Comparison of ENCODE assay signal across 23 cellular contexts in genomic region chr13:112972258-112972657, GRCh38. TPM values are rescaled to one million over a fixed set of nuclear protein-coding genes. Genes with fewer than 3 reads are reported as not detected.
DNase-seq lines count a peak whose midpoint lies in the region; ATAC-seq, FAIRE-seq and TF ChIP-seq lines count a peak whose summit lies in the region.
"Had no signal": no experiment of that assay in that cellular context is flagged by ENCODE, and none has a peak within 500 bp of the region (broad histone marks: within the 10 kb centered on the region; RNA-seq: fewer than 3 reads in every experiment).

No MANE protein-coding gene starts in this region.

- H4K91ac ChIP-seq in H1 (replicated peaks; ENCODE audit: insufficient read length, low read length), result no peak overlapping the region

- peak overlapping the region; percentile 94 for H3K56ac ChIP-seq in H1 (replicated peaks; ENCODE audit: insufficient read length, low read depth, low read length)

- H3K4me1 Mint-ChIP-seq in CD14-positive monocyte, result peaks cover 3% of the 10 kb centered on the region

- no peaks in the 10 kb centered on the region for H3F3A ChIP-seq in neural cell (ENCODE audit: insufficient read depth, low read length, poor library complexity, severe bottlenecking)

- H3K27me3 Mint-ChIP-seq in CD14-positive monocyte (ENCODE audit: low read depth in 3 of 3), result peaks cover 34 to 46% (median 42%) of the 10 kb centered on the region in 3 donors
- H3K27me3 Mint-ChIP-seq: CD4-positive, alpha-beta memory T cell had no signal

- H3K9ac ChIP-seq in H1 (replicated peaks in 1 of 4; ENCODE audit: extremely low read depth in 1 of 4, low read depth in 3 of 4, low read length in 3 of 4) (no peak overlapping the region), neural cell (ENCODE audit: low read length) (no peak overlapping the region)
- H3K9ac ChIP-seq: BLaER1 treated with 17β-estradiol and CSF1 and Interleukin-3, amounts not matched to agents 10 nM and 100 nM; GM23248 had no signal

- peaks cover 0 to 16% (median 6%) of the 10 kb centered on the region in 7 donors for H3K9me3 Mint-ChIP-seq in CD14-positive monocyte
- H3K9me3 Mint-ChIP-seq: CD4-positive, alpha-beta memory T cell; HFFc6 had no signal

- POLR2A ChIA-PET in H1 (lab: Charles Lee; ENCODE audit: partially characterized antibody), result no interaction called here

- no peaks in the 10 kb centered on the region for H3K79me2 ChIP-seq in H1 (ENCODE audit: control insufficient read depth in 1 of 2, insufficient read depth in 2 of 2, low read length in 2 of 2)
- peaks cover 33% of the 10 kb centered on the region for H3K79me2 ChIP-seq in neural cell (replicated peaks; ENCODE audit: insufficient read depth, low read length)

- H2AFZ ChIP-seq in H1 (ENCODE audit: low read length) (no peak overlapping the region), neural cell (ENCODE audit: low read depth, low read length) (no peak overlapping the region)
- H2AFZ ChIP-seq: GM23248 had no signal

- no peak overlapping the region for H3K14ac ChIP-seq in H1 (ENCODE audit: insufficient read length)

- H2BK5ac ChIP-seq in H1 (ENCODE audit: low read depth, low read length), result no peak overlapping the region

- TF ChIP-seq RAD21 in H1 (IDR thresholded peaks at IDR 0.05 in 1 of 2, conservative IDR thresholded peaks at IDR 0.05 in 1 of 2; ENCODE audit: low read depth in 2 of 2, low read length in 2 of 2) (no peak), neural cell (conservative IDR thresholded peaks at IDR 0.05) (no peak)

- no peak overlapping the region for H2BK15ac ChIP-seq in H1 (ENCODE audit: low read length)

- TF ChIP-seq EP300 in H1 (IDR thresholded peaks at IDR 0.05; ENCODE audit: borderline replicate concordance in 1 of 2, low read depth in 2 of 2, low read length in 2 of 2) (no peak), neural cell (conservative IDR thresholded peaks at IDR 0.05; ENCODE audit: poor library complexity, severe bottlenecking) (no peak), sigmoid colon (IDR thresholded peaks at IDR 0.05) (no peak)

- intact Hi-C loops in CD14-positive monocyte (cut with micrococcal nuclease) (no loop called here), sigmoid colon (cut with DNase I) (no loop called here), upper lobe of right lung (cut with DNase I) (no loop called here)

- TF ChIP-seq CTCF in CD14-positive monocyte (IDR thresholded peaks at IDR 0.05), result no peak
- TF ChIP-seq CTCF in RWPE2 (IDR thresholded peaks at IDR 0.05; ENCODE audit: poor library complexity, severe bottlenecking), result no peak
- no peak for TF ChIP-seq CTCF in H1 (IDR thresholded peaks at IDR 0.05; ENCODE audit: control extremely low read depth in 1 of 3, insufficient read depth in 1 of 3, low read depth in 1 of 3, low read length in 3 of 3)
- no peak for TF ChIP-seq CTCF in neural cell (IDR thresholded peaks at IDR 0.05; ENCODE audit: poor library complexity, severe bottlenecking)
- TF ChIP-seq CTCF in sigmoid colon (IDR thresholded peaks at IDR 0.05), result no peak
- no peak for TF ChIP-seq CTCF in upper lobe of right lung (IDR thresholded peaks at IDR 0.05)

- peaks cover 0 to 2% of the 10 kb centered on the region in 2 donors for H3K36me3 Mint-ChIP-seq in CD14-positive monocyte

- peaks cover 22% of the 10 kb centered on the region for H3K23me2 ChIP-seq in H1 (ENCODE audit: low read depth, low read length)

- WGBS in H1 (ENCODE audit: extremely low coverage in 1 of 2, insufficient coverage in 1 of 2, insufficient read length in 1 of 2, insufficient replicate concordance in 2 of 2, low coverage in 1 of 2, low lambda C conversion rate in 2 of 2, missing lambda C conversion rate in 1 of 2), 2 experiments, result 92 to 100% methylated on average over 1 of the region's 1 CpG
- 85 to 89% methylated on average over 1 of the region's 1 CpG for WGBS in sigmoid colon, 2 donors

- no peak overlapping the region for H3K4me3 ChIP-seq in RWPE2 (ENCODE audit: severe bottlenecking)
- no peak overlapping the region for H3K4me3 ChIP-seq in H1 (ENCODE audit: extremely low read depth in 1 of 4, insufficient read depth in 2 of 4, low read depth in 3 of 4, low read length in 4 of 4)
- peak overlapping the region; percentile 72 for H3K4me3 ChIP-seq in neural cell (ENCODE audit: low read length)
- H3K4me3 ChIP-seq in sigmoid colon, result no peak overlapping the region
- H3K4me3 ChIP-seq in upper lobe of right lung, result no peak overlapping the region
- H3K4me3 ChIP-seq: A549; BLaER1 treated with 17β-estradiol and CSF1 and Interleukin-3, amounts not matched to agents 10 nM and 100 nM; GM23248 had no signal

- no peak overlapping the region for H3K18ac ChIP-seq in H1 (ENCODE audit: extremely low read depth, low read length)

- H3K79me1 ChIP-seq in H1 (ENCODE audit: low read depth, low read length), result peaks cover 12% of the 10 kb centered on the region

- peak overlapping the region in 1 of 2 donors; percentile 1 for H3K4me3 Mint-ChIP-seq in CD14-positive monocyte
- H3K4me3 Mint-ChIP-seq: CD4-positive, alpha-beta memory T cell; H9; HFFc6 had no signal

- FAIRE-seq in H1 (lab: Jason Lieb, UNC), result no peak
- FAIRE-seq: A549, G401.6, GM12892, GM19239 had no signal

- CTCF ChIA-PET in H1 (lab: Charles Lee; ENCODE audit: partially characterized antibody), result interaction anchor here (1.2 to 6.3 kb wide), 2 partner anchors 31 to 57 kb away, joined by 3 to 34 read pairs; no protein-coding TSS in a partner anchor

- H3K4ac ChIP-seq in H1 (replicated peaks; ENCODE audit: insufficient read length, low read depth, low read length), result no peak overlapping the region

- H2BK120ac ChIP-seq in H1 (replicated peaks; ENCODE audit: low read depth, low read length), result no peak overlapping the region

- H2BK12ac ChIP-seq in H1 (ENCODE audit: low read depth, low read length), result no peak overlapping the region

- H4K8ac ChIP-seq in H1 (ENCODE audit: extremely low read depth, insufficient read depth, low read length), result no peak overlapping the region

- no peak overlapping the region for H3K27ac ChIP-seq in RWPE2 (ENCODE audit: poor library complexity, severe bottlenecking)
- H3K27ac ChIP-seq in H1 (ENCODE audit: low read depth, low read length), result no peak overlapping the region
- H3K27ac ChIP-seq in neural cell (ENCODE audit: low read length), result no peak overlapping the region
- H3K27ac ChIP-seq in sigmoid colon, result no peak overlapping the region
- H3K27ac ChIP-seq in upper lobe of right lung, result no peak overlapping the region
- H3K27ac ChIP-seq: A549; BLaER1 treated with 17β-estradiol and CSF1 and Interleukin-3, amounts not matched to agents 10 nM and 100 nM; GM23248 had no signal

- H3K36me3 ChIP-seq in RWPE2 (ENCODE audit: low read depth), result no peaks in the 10 kb centered on the region
- H3K36me3 ChIP-seq in H1 (ENCODE audit: control insufficient read depth in 2 of 4, insufficient read depth in 4 of 4, low read length in 3 of 4), result no peaks in the 10 kb centered on the region
- H3K36me3 ChIP-seq in neural cell (ENCODE audit: insufficient read depth, low read length), result no peaks in the 10 kb centered on the region
- H3K36me3 ChIP-seq in sigmoid colon, result no peaks in the 10 kb centered on the region
- no peaks in the 10 kb centered on the region for H3K36me3 ChIP-seq in upper lobe of right lung
- H3K36me3 ChIP-seq: BE2C; BLaER1 treated with 17β-estradiol and CSF1 and Interleukin-3, amounts not matched to agents 10 nM and 100 nM had no signal

- TF ChIP-seq POLR2A in H1 (IDR thresholded peaks at IDR 0.05; ENCODE audit: control extremely low read depth in 1 of 2, low read depth in 2 of 2, low read length in 2 of 2) (no peak), sigmoid colon (IDR thresholded peaks at IDR 0.05) (no peak)

- no peak overlapping the region for H3K4me2 ChIP-seq in H1 (ENCODE audit: insufficient read depth in 1 of 2, low read depth in 2 of 2, low read length in 2 of 2)
- no peak overlapping the region for H3K4me2 ChIP-seq in neural cell (ENCODE audit: low read length)
- H3K4me2 ChIP-seq: A549; BLaER1 treated with 17β-estradiol and CSF1 and Interleukin-3, amounts not matched to agents 10 nM and 100 nM had no signal

- no peak overlapping the region for H3K27ac Mint-ChIP-seq in CD14-positive monocyte
- H3K27ac Mint-ChIP-seq: CD4-positive, alpha-beta memory T cell; H9; HFFc6 had no signal

- DNase-seq in CD14-positive monocyte (ENCODE audit: low spot score), result peak; percentile 3
- DNase-seq in RWPE2 (ENCODE audit: low spot score), result peak; percentile 4
- no peak for DNase-seq in H1 (ENCODE audit: low read depth in 1 of 2, low spot score in 2 of 2)
- DNase-seq in NOMO-1 (lab: John Stamatoyannopoulos, UW; ENCODE audit: unreplicated experiment in 2 of 2), result no peak
- no peak for DNase-seq in sigmoid colon
- no peak for DNase-seq in upper lobe of right lung
- DNase-seq in NCI-H146 treated with DMSO at 0.1 percent for 48 hours (lab: John Stamatoyannopoulos, UW; ENCODE audit: unreplicated experiment), result no peak
- DNase-seq: 8988T; ACHN; AML-193; BE2C; CD4-positive, alpha-beta memory T cell; DND-41; GM23248; H9; HFFc6 had no signal

- H4K5ac ChIP-seq in H1 (ENCODE audit: insufficient read length, low read depth, low read length), result no peak overlapping the region

- H3K23ac ChIP-seq in H1 (ENCODE audit: insufficient read length), result no peak overlapping the region

- no peaks in the 10 kb centered on the region for H3K4me1 ChIP-seq in RWPE2 (ENCODE audit: insufficient read depth, poor library complexity, severe bottlenecking)
- H3K4me1 ChIP-seq in H1 (replicated peaks in 1 of 4; ENCODE audit: control insufficient read depth in 3 of 4, insufficient read depth in 4 of 4, low read length in 3 of 4), result peaks cover 0 to 3% (median under 1%) of the 10 kb centered on the region in 4 experiments; a peak in 2 of 7 replicates
- peaks cover 0 to 21% (median 15%) of the 10 kb centered on the region in 4 donors for H3K4me1 ChIP-seq in sigmoid colon
- peaks cover 13% of the 10 kb centered on the region for H3K4me1 ChIP-seq in upper lobe of right lung
- H3K4me1 ChIP-seq: A549, BE2C had no signal

- no peaks in the 10 kb centered on the region for H3K9me2 ChIP-seq in neural cell (ENCODE audit: insufficient read depth, low read length)

- no peak overlapping the region for H2AK5ac ChIP-seq in H1 (ENCODE audit: low read depth, low read length)

- H3K27me3 ChIP-seq in RWPE2 (ENCODE audit: insufficient read depth, poor library complexity, severe bottlenecking), result peaks cover 43% of the 10 kb centered on the region
- peaks cover 0 to 8% (median 4%) of the 10 kb centered on the region in 4 experiments; a peak in 4 of 7 replicates for H3K27me3 ChIP-seq in H1 (replicated peaks in 1 of 4; ENCODE audit: control insufficient read depth in 3 of 4, extremely low read depth in 1 of 4, insufficient read depth in 3 of 4, low read length in 3 of 4)
- H3K27me3 ChIP-seq in neural cell (ENCODE audit: insufficient read depth, low read depth, low read length), result no peaks in the 10 kb centered on the region
- peaks cover 27 to 46% (median 41%) of the 10 kb centered on the region in 3 donors for H3K27me3 ChIP-seq in sigmoid colon
- H3K27me3 ChIP-seq in upper lobe of right lung, result peaks cover 14% of the 10 kb centered on the region

- ATAC-seq in RWPE2 (ENCODE audit: low read depth) (no peak), upper lobe of right lung (no peak)
- ATAC-seq: A549, HCT116 had no signal

- H3K9me3 ChIP-seq in RWPE2 (ENCODE audit: severe bottlenecking) (no peaks in the 10 kb centered on the region), H1 (ENCODE audit: insufficient read depth in 2 of 2, low read depth in 1 of 2, low read length in 1 of 2) (peaks cover 4% of the 10 kb centered on the region in 2 experiments; a peak in 3 of 4 replicates), neural cell (ENCODE audit: low read length) (peaks cover 3% of the 10 kb centered on the region), sigmoid colon (no peaks in the 10 kb centered on the region), upper lobe of right lung (no peaks in the 10 kb centered on the region)
- H3K9me3 ChIP-seq: A549, BE2C had no signal

- no peak overlapping the region for H2BK20ac ChIP-seq in H1 (ENCODE audit: low read length)

- H4K20me1 ChIP-seq in H1 (replicated peaks in 1 of 2; ENCODE audit: control insufficient read depth in 1 of 2, insufficient read depth in 2 of 2, low read length in 2 of 2) (peaks cover 3 to 21% of the 10 kb centered on the region in 2 experiments), neural cell (ENCODE audit: insufficient read depth) (no peaks in the 10 kb centered on the region)

RNA-seq across cellular contexts. Expression of gene MCF2L, which starts 3.2 kb away (rescaled TPM):
- not detected for polyA plus RNA-seq in CD14-positive monocyte
- 22.9 and 24.4 TPM in 2 replicates for total RNA-seq in H1 (2021; fragmentation: NEBNext Ultra II Directional; extraction: Animal tissue kit (Norgen Biotek cat#: 25700))
- polyA plus RNA-seq in H1 (2011; rRNA removed), result 10.1 and 15.9 TPM in 2 replicates
- polyA plus RNA-seq in H1 (2011; cell fraction: cytosol; rRNA removed), result 13.8 TPM
- polyA plus RNA-seq in H1 (2011; cell fraction: nucleus; rRNA removed), result 82.6 TPM
- 16.2 to 22.1 TPM (median 19.9 TPM) in 4 replicates for polyA plus RNA-seq in H1 (2012, experiment 1 of 2)
- polyA plus RNA-seq in H1 (2012, experiment 2 of 2), result 10.5 TPM
- polyA plus RNA-seq in H1 (2013, experiment 1 of 2), result 10.9 TPM
- polyA plus RNA-seq in H1 (2013, experiment 2 of 2), result 11.8 TPM
- 16.6 and 19.1 TPM in 2 replicates for polyA minus RNA-seq in H1 (2011; rRNA and poly(A)+ RNA removed)
- polyA minus RNA-seq in H1 (2011; cell fraction: cytosol; rRNA and poly(A)+ RNA removed), result 18.4 TPM
- 40.8 TPM for polyA minus RNA-seq in H1 (2011; cell fraction: nucleus; rRNA and poly(A)+ RNA removed)
- polyA plus RNA-seq in neural cell, result 88.0 and 95.2 TPM in 2 replicates
- 123 and 129 TPM in 2 replicates for polyA minus RNA-seq in neural cell
- total RNA-seq in sigmoid colon, result 10 to 100 TPM in 3 of 4 donors, 1 to 10 TPM in 1; 7.5 to 20.2 (median 13.0) TPM
- 10 to 100 TPM; 43.5 to 59.9 (median 51.1) TPM for polyA plus RNA-seq in sigmoid colon
- total RNA-seq in upper lobe of right lung, result 69.7 TPM
- total RNA-seq: GM23248, HFFc6 had no signal
- polyA plus RNA-seq: GM23248 had no signal

Comparison
In these comparisons a context has a peak if more than half of its experiments do, and no peak if none do; other contexts are left out.
1. DNase-seq: peak in CD14-positive monocyte (single experiment) and RWPE2 (single experiment); none in H1 (0 of 2), NOMO-1 (0 of 2), sigmoid colon (single experiment), upper lobe of right lung (single experiment) and NCI-H146 treated with DMSO at 0.1 percent for 48 hours (single experiment).
2. RNA of gene MCF2L, which starts 3.2 kb away (polyA plus RNA-seq): 88.0 to 95.2 TPM in neural cell, 43.5 to 59.9 TPM in sigmoid colon and 10.1 to 82.6 TPM in H1; not detected in CD14-positive monocyte; every median in the first group is over 10 times any median in the second.